In genomic region chr1:107009286-107009685, GRCh38 we compare ENCODE assay signal across 20 cellular contexts.
"Had no signal": no experiment of that assay in that cellular context is flagged by ENCODE, and none has a peak within 500 bp of the region (broad histone marks: within the 10 kb centered on the region; RNA-seq: fewer than 3 reads in every experiment).

No MANE protein-coding gene starts in this region.

- ATAC-seq: activated CD4-positive, CD25-positive, alpha-beta regulatory T cell treated with anti-CD3 and anti-CD28 coated beads, Interleukin-2, amount 50 U/mL, for 24 hours; activated CD8-positive, alpha-beta memory T cell treated with anti-CD3 and anti-CD28 coated beads, Interleukin-2, amount 10 ng/mL, durations not matched to agents 7 days and 5 days; activated CD8-positive, alpha-beta T cell treated with anti-CD3 and anti-CD28 coated beads for 36 hours; esophagus mucosa; natural killer cell treated with Interleukin-12 subunit alpha and Interleukin-12 subunit beta and Interleukin-15 and Interleukin-18, amount 100 ng/mL, for 72 hours; stimulated activated naive B cell treated with anti-CD40 and anti-IgM and Interleukin-4, amounts not matched to agents 10 μg/mL and 1 μg/mL and 100 μg/mL, for 72 hours; T-cell had no signal

- H3K4me1 ChIP-seq: sigmoid colon, vagina had no signal

- H3K36me3 ChIP-seq: sigmoid colon, thoracic aorta, vagina had no signal

- H3K27ac ChIP-seq: sigmoid colon, thoracic aorta, vagina, VCaP had no signal

- H3K27me3 ChIP-seq: sigmoid colon, vagina had no signal

- H3K9me3 ChIP-seq: sigmoid colon, thoracic aorta, vagina had no signal

- DNase-seq: activated CD4-positive, alpha-beta T cell treated with anti-CD3 and anti-CD28 coated beads, Interleukin-2, amount 10 ng/mL, durations not matched to agents 7 days and 5 days; activated CD8-positive, alpha-beta memory T cell treated with anti-CD3 and anti-CD28 coated beads, Interleukin-2, amount 10 ng/mL, durations not matched to agents 7 days and 5 days; activated CD8-positive, alpha-beta T cell treated with anti-CD3 and anti-CD28 coated beads for 36 hours; activated gamma-delta T cell treated with Interleukin-2 at 50 U/mL for 16 hours; activated T-cell treated with anti-CD3 and anti-CD28 coated beads for 4 hours; effector memory CD4-positive, alpha-beta T cell; kidney; posterior cingulate gyrus; sigmoid colon; stimulated activated CD4-positive, alpha-beta T cell treated with anti-CD3 and anti-CD28 coated beads, Interleukin-2, amount 100 ng/mL, for 48 hours; stimulated activated CD8-positive, alpha-beta memory T cell treated with anti-CD3 and anti-CD28 coated beads, Interleukin-4, amount 100 ng/mL, for 48 hours; stimulated activated naive B cell treated with anti-CD40 and anti-IgM and Interleukin-4, amounts not matched to agents 10 μg/mL and 1 μg/mL and 100 μg/mL, for 72 hours; T-cell had no signal

- H3K4me3 ChIP-seq: sigmoid colon, smooth muscle cell, thoracic aorta, vagina had no signal
